12 cellular contexts compared by ENCODE assay signal in the genomic region with DNA sequence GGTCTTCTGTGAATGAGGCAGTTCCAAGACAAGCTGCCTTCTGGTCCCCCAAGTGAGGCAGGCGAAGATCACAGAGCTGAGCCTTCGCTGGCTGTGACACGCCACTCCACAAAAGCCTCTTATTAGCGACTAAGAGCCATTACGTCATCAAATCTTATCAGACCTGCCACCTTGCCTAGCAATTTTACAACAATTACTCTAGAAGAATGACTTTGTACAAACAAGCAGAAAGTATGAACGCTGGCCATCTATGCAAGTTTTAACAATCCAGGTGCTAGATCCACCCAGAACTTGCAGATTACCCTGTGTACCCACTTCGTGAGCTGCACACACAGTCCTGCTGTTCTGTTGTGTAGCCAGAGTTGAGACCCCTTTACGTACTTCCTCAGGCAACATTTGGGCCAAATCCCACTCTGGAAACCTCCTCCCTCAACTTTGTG. TPM values are rescaled to one million over a fixed set of nuclear protein-coding genes. Genes with fewer than 3 reads are reported as not detected.
DNase-seq lines count a peak whose midpoint lies in the region; ATAC-seq and TF ChIP-seq lines count a peak whose summit lies in the region.
"Had no signal": no experiment of that assay in that cellular context is flagged by ENCODE, and none has a peak within 500 bp of the region (broad histone marks: within the 10 kb centered on the region; RNA-seq: fewer than 3 reads in every experiment).

No MANE protein-coding gene starts in this region.

- TF ChIP-seq POLR2A in heart left ventricle (IDR thresholded peaks at IDR 0.05) = no peak

- POLR2A ChIA-PET in activated CD4-positive, alpha-beta memory T cell treated with anti-CD3 and anti-CD28 coated beads for 36 hours (lab: Charles Lee) = interaction anchor here (0.6 to 7.5 kb wide), 9 partner anchors 25 to 481 kb away, joined by 3 to 85 read pairs (median 6); partner anchors contain the start of genes ERN1, GH1 and PRR29

- H3K27me3 ChIP-seq in heart left ventricle = no peaks in the 10 kb centered on the region
- H3K27me3 ChIP-seq: brain microvascular endothelial cell, neutrophil had no signal

- no peaks in the 10 kb centered on the region for H3K9me3 ChIP-seq in heart left ventricle
- H3K9me3 ChIP-seq: neutrophil had no signal

- 77 to 78% (median 78%) methylated on average over 8 of the region's 8 CpGs for WGBS in heart left ventricle, 4 donors

- no peaks in the 10 kb centered on the region for H3K36me3 ChIP-seq in heart left ventricle
- H3K36me3 ChIP-seq: brain microvascular endothelial cell, neutrophil had no signal

- no peaks in the 10 kb centered on the region for H3K36me3 Mint-ChIP-seq in activated CD4-positive, alpha-beta memory T cell treated with anti-CD3 and anti-CD28 coated beads for 36 hours
- no peaks in the 10 kb centered on the region for H3K36me3 Mint-ChIP-seq in type B pancreatic cell

- H3K4me3 Mint-ChIP-seq in activated CD4-positive, alpha-beta memory T cell treated with anti-CD3 and anti-CD28 coated beads for 36 hours = peak overlapping the region; percentile 15
- no peak overlapping the region for H3K4me3 Mint-ChIP-seq in type B pancreatic cell

- CTCF ChIA-PET in activated CD4-positive, alpha-beta memory T cell treated with anti-CD3 and anti-CD28 coated beads for 36 hours (lab: Charles Lee) = interaction anchor here (0.9 to 14.4 kb wide), 22 partner anchors 7 to 175 kb away, joined by 3 to 583 read pairs (median 10); partner anchors contain the start of genes CD79B, ERN1 and GH1

- H3K4me1 Mint-ChIP-seq in activated CD4-positive, alpha-beta memory T cell treated with anti-CD3 and anti-CD28 coated beads for 36 hours (ENCODE audit: low read depth) = peaks cover 66% of the 10 kb centered on the region
- peaks cover 6% of the 10 kb centered on the region for H3K4me1 Mint-ChIP-seq in type B pancreatic cell (ENCODE audit: unreplicated experiment)

- no peaks in the 10 kb centered on the region for H3K9me3 Mint-ChIP-seq in activated CD4-positive, alpha-beta memory T cell treated with anti-CD3 and anti-CD28 coated beads for 36 hours
- H3K9me3 Mint-ChIP-seq in type B pancreatic cell = no peaks in the 10 kb centered on the region

- peaks cover 0 to 44% (median 8%) of the 10 kb centered on the region in 12 donors for H3K4me1 ChIP-seq in heart left ventricle

- no peak overlapping the region for H3K4me3 ChIP-seq in heart left ventricle

- peak overlapping the region in 8 of 12 donors; percentile 38 to 93 (median 57) for H3K27ac ChIP-seq in heart left ventricle
- H3K27ac ChIP-seq: brain microvascular endothelial cell, KMS-11, neutrophil had no signal

- TF ChIP-seq CTCF in heart left ventricle (IDR thresholded peaks at IDR 0.05) (no peak), type B pancreatic cell (conservative IDR thresholded peaks at IDR 0.05) (no peak), omental fat pad (IDR thresholded peaks at IDR 0.05) (no peak)

- peak overlapping the region; percentile 98 for H3K27ac Mint-ChIP-seq in activated CD4-positive, alpha-beta memory T cell treated with anti-CD3 and anti-CD28 coated beads for 36 hours
- H3K27ac Mint-ChIP-seq in type B pancreatic cell = no peak overlapping the region

- H3K27me3 Mint-ChIP-seq in activated CD4-positive, alpha-beta memory T cell treated with anti-CD3 and anti-CD28 coated beads for 36 hours = no peaks in the 10 kb centered on the region
- H3K27me3 Mint-ChIP-seq in type B pancreatic cell = peaks cover 9% of the 10 kb centered on the region

- ATAC-seq in heart left ventricle = peak in 1 of 4 donors; percentile 13
- ATAC-seq in Right ventricle myocardium inferior = no peak
- ATAC-seq in left lobe of liver = no peak
- ATAC-seq in HG02840 (IDR thresholded peaks at IDR 0.05; ENCODE audit: low FRiP score, unreplicated experiment) = no peak
- no peak for ATAC-seq in GM19395 (IDR thresholded peaks at IDR 0.05; ENCODE audit: unreplicated experiment)
- ATAC-seq in omental fat pad (ENCODE audit: low FRiP score) = no peak

- DNase-seq in heart left ventricle (peak in 1 of 5 donors; percentile 14), Right ventricle myocardium inferior (ENCODE audit: missing footprints) (no peak), left lobe of liver (ENCODE audit: low spot score) (peak; percentile 21), type B pancreatic cell (ENCODE audit: extremely low spot score, unreplicated experiment) (peak; percentile 15), omental fat pad (ENCODE audit: low spot score) (no peak)
- no peak for DNase-seq in activated CD4-positive, alpha-beta memory T cell treated with anti-CD3 and anti-CD28 coated beads for 36 hours
- DNase-seq: brain microvascular endothelial cell had no signal

- intact Hi-C loops in heart left ventricle (cut with DNase I) = loop anchor here in 4 of 10 donors (2.0 to 10.0 kb wide), 3 partner anchors 105 to 259 kb away; partner anchors contain the start of gene GH1 (in 3 of the 4)
- intact Hi-C loops in Right ventricle myocardium inferior (cut with DNase I) = loop anchor here (2.0 kb wide), 1 partner anchor 105 kb away; the partner anchor contains the start of gene GH1
- intact Hi-C loops in activated CD4-positive, alpha-beta memory T cell treated with anti-CD3 and anti-CD28 coated beads for 36 hours (cut with micrococcal nuclease) = loop anchor here (10.0 kb wide), 2 partner anchors 241 to 279 kb away; partner anchors contain the start of genes STRADA and TEX2

RNA-seq across cellular contexts. Expression of gene ICAM2, which starts 3.8 kb away (rescaled TPM):
- 100 to 1,000 TPM in 2 of 9 donors, 10 to 100 TPM in 7; 24.4 to 262 (median 33.0) TPM for total RNA-seq in heart left ventricle
- polyA plus RNA-seq in heart left ventricle = 10 to 100 TPM; 61.0 to 64.1 TPM
- 38.0 TPM for total RNA-seq in Right ventricle myocardium inferior
- total RNA-seq in activated CD4-positive, alpha-beta memory T cell treated with anti-CD3 and anti-CD28 coated beads for 36 hours = 10 to 100 TPM; 65.0 to 66.7 TPM
- total RNA-seq in left lobe of liver = 5.3 TPM
- total RNA-seq in type B pancreatic cell (ENCODE audit: low replicate concordance) = 1.2 TPM in 1 of 2 replicates, not detected in the other
- total RNA-seq in omental fat pad = 100 to 1,000 TPM in 3 of 4 donors, 10 to 100 TPM in 1; 57.7 to 252 (median 137) TPM

RNA-seq across cellular contexts. Expression of gene PRR29, which starts 26.1 kb away (rescaled TPM):
- 1 to 10 TPM in 1 of 9 donors, under 1 TPM in 5, not detected in 3; 0.15 to 1.8 (median 0.34) TPM for total RNA-seq in heart left ventricle
- under 1 TPM; 0.15 to 0.19 TPM for polyA plus RNA-seq in heart left ventricle
- total RNA-seq in Right ventricle myocardium inferior = 0.51 TPM
- 1 to 10 TPM; 2.0 to 3.4 TPM for total RNA-seq in activated CD4-positive, alpha-beta memory T cell treated with anti-CD3 and anti-CD28 coated beads for 36 hours
- 0.18 TPM for total RNA-seq in left lobe of liver
- 0.45 and 4.2 TPM in 2 replicates for total RNA-seq in type B pancreatic cell (ENCODE audit: low replicate concordance)
- total RNA-seq in omental fat pad = 1 to 10 TPM in 1 of 4 donors, under 1 TPM in 3; 0.19 to 1.1 (median 0.55) TPM

RNA-seq across cellular contexts. Expression of gene SCN4A, which starts 51.5 kb away (rescaled TPM):
- 1 to 10 TPM in 4 of 9 donors, under 1 TPM in 5; 0.37 to 2.1 (median 0.67) TPM for total RNA-seq in heart left ventricle
- polyA plus RNA-seq in heart left ventricle = 1 to 10 TPM in 1 of 2 donors, under 1 TPM in 1; 0.33 to 1.8 TPM
- total RNA-seq in Right ventricle myocardium inferior = 0.32 TPM
- total RNA-seq in activated CD4-positive, alpha-beta memory T cell treated with anti-CD3 and anti-CD28 coated beads for 36 hours = under 1 TPM; 0.33 to 0.75 TPM
- 0.10 TPM for total RNA-seq in left lobe of liver
- total RNA-seq in type B pancreatic cell (ENCODE audit: low replicate concordance) = 0.39 TPM in 1 of 2 replicates, not detected in the other
- total RNA-seq in omental fat pad = 10 to 100 TPM in 3 of 4 donors, 1 to 10 TPM in 1; 7.0 to 43.3 (median 15.1) TPM
- polyA plus RNA-seq: BJ had no signal

Comparison
In these comparisons a context has a peak if more than half of its experiments do, and no peak if none do; other contexts are left out.
1. DNase-seq: peak in left lobe of liver (single experiment) and type B pancreatic cell (single experiment); none in Right ventricle myocardium inferior (single experiment), activated CD4-positive, alpha-beta memory T cell treated with anti-CD3 and anti-CD28 coated beads for 36 hours (single experiment) and omental fat pad (single experiment).